ENCODE assay signal across 1 cellular context in genomic region chr12:51959211-51959610, GRCh38.
TF ChIP-seq lines count a peak whose summit lies in the region.

No MANE protein-coding gene starts in this region.

TF ChIP-seq in SK-N-SH, 30 proteins besides CTCF, POLR2A, EP300 and RAD21:
- TF ChIP-seq USF2 (IDR thresholded peaks at IDR 0.05; ENCODE audit: borderline replicate concordance, low read depth, low read length), result no peak
- TF ChIP-seq RFX5 (IDR thresholded peaks at IDR 0.05; ENCODE audit: low read length), result no peak
- no peak for TF ChIP-seq SMC3 (IDR thresholded peaks at IDR 0.05; ENCODE audit: low read depth, low read length)
- no peak for TF ChIP-seq MXI1 (IDR thresholded peaks at IDR 0.05; ENCODE audit: low read depth, low read length)
- TF ChIP-seq, protein P1, sequence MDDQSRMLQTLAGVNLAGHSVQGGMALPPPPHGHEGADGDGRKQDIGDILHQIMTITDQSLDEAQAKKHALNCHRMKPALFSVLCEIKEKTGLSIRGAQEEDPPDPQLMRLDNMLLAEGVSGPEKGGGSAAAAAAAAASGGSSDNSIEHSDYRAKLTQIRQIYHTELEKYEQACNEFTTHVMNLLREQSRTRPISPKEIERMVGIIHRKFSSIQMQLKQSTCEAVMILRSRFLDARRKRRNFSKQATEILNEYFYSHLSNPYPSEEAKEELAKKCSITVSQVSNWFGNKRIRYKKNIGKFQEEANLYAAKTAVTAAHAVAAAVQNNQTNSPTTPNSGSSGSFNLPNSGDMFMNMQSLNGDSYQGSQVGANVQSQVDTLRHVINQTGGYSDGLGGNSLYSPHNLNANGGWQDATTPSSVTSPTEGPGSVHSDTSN (IDR thresholded peaks at IDR 0.05), result no peak
- TF ChIP-seq, protein P2, sequence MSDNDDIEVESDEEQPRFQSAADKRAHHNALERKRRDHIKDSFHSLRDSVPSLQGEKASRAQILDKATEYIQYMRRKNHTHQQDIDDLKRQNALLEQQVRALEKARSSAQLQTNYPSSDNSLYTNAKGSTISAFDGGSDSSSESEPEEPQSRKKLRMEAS (IDR thresholded peaks at IDR 0.05; ENCODE audit: low read depth), result no peak
